Comparison of ENCODE assay signal across 1 cellular context in genomic region chr19:47729468-47729798, GRCh38.
TF ChIP-seq lines count a peak whose summit lies in the region.

No MANE protein-coding gene starts in this region.

TF ChIP-seq in H1, 55 proteins besides CTCF, POLR2A, EP300 and RAD21 (continued from another document):
- peak; percentile 74; the same call in 1 of the 2 replicates for TF ChIP-seq JUND (IDR thresholded peaks at IDR 0.05; ENCODE audit: low read length)
- 0 out of 2 replicates have a peak, but pooled peaks have one; percentile 25 for TF ChIP-seq SUZ12 (IDR thresholded peaks at IDR 0.05; ENCODE audit: low read length)
- TF ChIP-seq JUN (IDR thresholded peaks at IDR 0.05; ENCODE audit: low read depth, low read length) = no peak
- peak; percentile 74 for TF ChIP-seq TEAD4 (IDR thresholded peaks at IDR 0.05; ENCODE audit: low read depth, low read length)
- TF ChIP-seq SIRT6 (IDR thresholded peaks at IDR 0.05; ENCODE audit: low read length) = no peak
- no peak for TF ChIP-seq EGR1 (IDR thresholded peaks at IDR 0.05; ENCODE audit: borderline replicate concordance, low read depth, low read length)
